9 cellular contexts compared by ENCODE assay signal in genomic region chr3:73255609-73256029, GRCh38.
A peak's percentile ranks its signal among the peaks of the same experiment; 100 is the strongest.
DNase-seq lines count a peak whose midpoint lies in the region; FAIRE-seq and TF ChIP-seq lines count a peak whose summit lies in the region.
"Had no signal": no experiment of that assay in that cellular context is flagged by ENCODE, and none has a peak within 500 bp of the region (broad histone marks: within the 10 kb centered on the region; RNA-seq: fewer than 3 reads in every experiment).

No MANE protein-coding gene starts in this region.

- CTCF ChIA-PET in CD4-positive, alpha-beta memory T cell (lab: Charles Lee; ENCODE audit: partially characterized antibody) = no interaction called here

- H3K4me1 ChIP-seq in CD4-positive, alpha-beta memory T cell (ENCODE audit: insufficient read depth, low read length) = no peaks in the 10 kb centered on the region

- no peaks in the 10 kb centered on the region for H3K36me3 Mint-ChIP-seq in CD4-positive, alpha-beta memory T cell
- no peaks in the 10 kb centered on the region for H3K36me3 Mint-ChIP-seq in T-helper 2 cell treated with Interferon-gamma antibody and Interleukin-4, amounts not matched to agents 5 μg/mL and 100 μg/mL, for 36 hours (ENCODE audit: low read depth)
- H3K36me3 Mint-ChIP-seq: CD4-positive, CD25-positive, alpha-beta regulatory T cell had no signal

- POLR2A ChIA-PET in CD4-positive, alpha-beta memory T cell (lab: Charles Lee; ENCODE audit: partially characterized antibody) = no interaction called here

- no peak overlapping the region for H3K27ac ChIP-seq in CD4-positive, alpha-beta memory T cell (ENCODE audit: low read depth, low read length)

- H3K4me3 ChIP-seq in CD4-positive, alpha-beta memory T cell (ENCODE audit: low read length in 2 of 2) = no peak overlapping the region

- no peak overlapping the region for H3K27ac Mint-ChIP-seq in CD4-positive, alpha-beta memory T cell
- H3K27ac Mint-ChIP-seq in T-helper 2 cell treated with Interferon-gamma antibody and Interleukin-4, amounts not matched to agents 5 μg/mL and 100 μg/mL, for 36 hours = no peak overlapping the region
- H3K27ac Mint-ChIP-seq: CD4-positive, CD25-positive, alpha-beta regulatory T cell had no signal

- FAIRE-seq in RCC 7860 (lab: Jason Lieb, UNC) = no peak

- H3K27me3 Mint-ChIP-seq in CD4-positive, alpha-beta memory T cell = peaks cover 6 to 14% of the 10 kb centered on the region in 2 donors
- peaks cover 2% of the 10 kb centered on the region for H3K27me3 Mint-ChIP-seq in T-helper 2 cell treated with Interferon-gamma antibody and Interleukin-4, amounts not matched to agents 5 μg/mL and 100 μg/mL, for 36 hours (ENCODE audit: low read depth)

- intact Hi-C loops in CD4-positive, alpha-beta memory T cell (cut with micrococcal nuclease) = no loop called here

- H3K9me3 ChIP-seq in CD4-positive, alpha-beta memory T cell (ENCODE audit: control insufficient read depth in 1 of 2, low read length in 2 of 2) = no peaks in the 10 kb centered on the region

- no peak overlapping the region for H3K4me3 Mint-ChIP-seq in CD4-positive, alpha-beta memory T cell
- H3K4me3 Mint-ChIP-seq in T-helper 2 cell treated with Interferon-gamma antibody and Interleukin-4, amounts not matched to agents 5 μg/mL and 100 μg/mL, for 36 hours = no peak overlapping the region
- H3K4me3 Mint-ChIP-seq: CD4-positive, CD25-positive, alpha-beta regulatory T cell had no signal

- TF ChIP-seq CTCF in GM10266 (IDR thresholded peaks at IDR 0.05; ENCODE audit: control insufficient read depth, insufficient read depth, low read depth, missing control alignments) = no peak

- H3K4me1 Mint-ChIP-seq in CD4-positive, alpha-beta memory T cell = no peaks in the 10 kb centered on the region
- H3K4me1 Mint-ChIP-seq in T-helper 2 cell treated with Interferon-gamma antibody and Interleukin-4, amounts not matched to agents 5 μg/mL and 100 μg/mL, for 36 hours (ENCODE audit: low read depth) = no peaks in the 10 kb centered on the region
- H3K4me1 Mint-ChIP-seq: CD4-positive, CD25-positive, alpha-beta regulatory T cell had no signal

- DNase-seq in AG08396 (ENCODE audit: low spot score) = peak; percentile 35
- DNase-seq in HT-29 (ENCODE audit: low spot score) = peak; percentile 74
- DNase-seq in RCC 7860 (ENCODE audit: low spot score) = peak; percentile 21
- DNase-seq in fibroblast of the conjunctiva (ENCODE audit: low read depth) = peak; percentile 10
- DNase-seq in activated gamma-delta T cell treated with Interleukin-2 at 50 U/mL for 16 hours = no peak
- no peak for DNase-seq in CD4-positive, alpha-beta memory T cell
- no peak for DNase-seq in GM10266 (ENCODE audit: extremely low spot score)
- DNase-seq in T-helper 2 cell treated with Interferon-gamma antibody and Interleukin-4, amounts not matched to agents 5 μg/mL and 100 μg/mL, for 36 hours (ENCODE audit: low spot score) = no peak
- DNase-seq: CD4-positive, CD25-positive, alpha-beta regulatory T cell had no signal

- H3K36me3 ChIP-seq in CD4-positive, alpha-beta memory T cell (ENCODE audit: insufficient read depth, low read length) = no peaks in the 10 kb centered on the region

- no peaks in the 10 kb centered on the region for H3K27me3 ChIP-seq in CD4-positive, alpha-beta memory T cell (ENCODE audit: insufficient read depth, low read length)

- peaks cover 0 to 3% (median 0%) of the 10 kb centered on the region in 8 donors for H3K9me3 Mint-ChIP-seq in CD4-positive, alpha-beta memory T cell
- H3K9me3 Mint-ChIP-seq in T-helper 2 cell treated with Interferon-gamma antibody and Interleukin-4, amounts not matched to agents 5 μg/mL and 100 μg/mL, for 36 hours = no peaks in the 10 kb centered on the region

Comparison
In these comparisons a context has a peak if more than half of its experiments do, and no peak if none do; other contexts are left out.
1. DNase-seq: peak in AG08396 (single experiment), HT-29 (single experiment), RCC 7860 (single experiment) and fibroblast of the conjunctiva (single experiment); none in activated gamma-delta T cell treated with Interleukin-2 at 50 U/mL for 16 hours (single experiment), CD4-positive, alpha-beta memory T cell (0 of 5), GM10266 (single experiment) and T-helper 2 cell treated with Interferon-gamma antibody and Interleukin-4, amounts not matched to agents 5 μg/mL and 100 μg/mL, for 36 hours (single experiment).